ENCODE assay signal across 1 cellular context in the genomic region with DNA sequence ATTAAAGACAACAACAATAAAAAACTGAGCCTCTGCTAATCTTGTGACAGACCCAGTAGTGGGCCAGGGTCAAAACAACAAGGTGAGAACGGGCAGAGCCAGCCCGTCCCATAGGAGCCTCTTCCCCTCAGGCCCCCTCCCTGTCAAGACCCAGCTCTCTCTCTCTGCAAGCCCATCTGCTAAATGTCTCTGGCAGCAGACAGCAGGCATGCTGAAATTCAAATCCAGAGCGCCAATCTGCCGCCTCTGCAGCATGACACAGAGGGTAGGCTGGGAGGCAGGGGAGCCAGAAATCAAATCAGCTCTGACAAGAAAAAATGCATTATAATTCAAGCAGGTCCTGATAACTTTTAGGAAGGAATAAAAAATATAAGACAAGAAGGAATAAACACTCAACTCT.
TF ChIP-seq lines count a peak whose summit lies in the region.

No MANE protein-coding gene starts in this region.

TF ChIP-seq in HepG2, 621 proteins besides CTCF, POLR2A, EP300 and RAD21 (continued from another document):
- TF ChIP-seq ARID3A (IDR thresholded peaks at IDR 0.05; ENCODE audit: low read depth, low read length) = no peak
- TF ChIP-seq, protein P1, sequence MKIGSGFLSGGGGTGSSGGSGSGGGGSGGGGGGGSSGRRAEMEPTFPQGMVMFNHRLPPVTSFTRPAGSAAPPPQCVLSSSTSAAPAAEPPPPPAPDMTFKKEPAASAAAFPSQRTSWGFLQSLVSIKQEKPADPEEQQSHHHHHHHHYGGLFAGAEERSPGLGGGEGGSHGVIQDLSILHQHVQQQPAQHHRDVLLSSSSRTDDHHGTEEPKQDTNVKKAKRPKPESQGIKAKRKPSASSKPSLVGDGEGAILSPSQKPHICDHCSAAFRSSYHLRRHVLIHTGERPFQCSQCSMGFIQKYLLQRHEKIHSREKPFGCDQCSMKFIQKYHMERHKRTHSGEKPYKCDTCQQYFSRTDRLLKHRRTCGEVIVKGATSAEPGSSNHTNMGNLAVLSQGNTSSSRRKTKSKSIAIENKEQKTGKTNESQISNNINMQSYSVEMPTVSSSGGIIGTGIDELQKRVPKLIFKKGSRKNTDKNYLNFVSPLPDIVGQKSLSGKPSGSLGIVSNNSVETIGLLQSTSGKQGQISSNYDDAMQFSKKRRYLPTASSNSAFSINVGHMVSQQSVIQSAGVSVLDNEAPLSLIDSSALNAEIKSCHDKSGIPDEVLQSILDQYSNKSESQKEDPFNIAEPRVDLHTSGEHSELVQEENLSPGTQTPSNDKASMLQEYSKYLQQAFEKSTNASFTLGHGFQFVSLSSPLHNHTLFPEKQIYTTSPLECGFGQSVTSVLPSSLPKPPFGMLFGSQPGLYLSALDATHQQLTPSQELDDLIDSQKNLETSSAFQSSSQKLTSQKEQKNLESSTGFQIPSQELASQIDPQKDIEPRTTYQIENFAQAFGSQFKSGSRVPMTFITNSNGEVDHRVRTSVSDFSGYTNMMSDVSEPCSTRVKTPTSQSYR (CRISPR knock-in tag; IDR thresholded peaks at IDR 0.05; ENCODE audit: borderline replicate concordance) = no peak
- TF ChIP-seq ZNF7 (CRISPR knock-in tag; IDR thresholded peaks at IDR 0.05) = no peak
